In genomic region chr15:70559223-70559823, GRCh38 we compare ENCODE assay signal across 8 cellular contexts.
A peak's percentile ranks its signal among the peaks of the same experiment; 100 is the strongest.
DNase-seq lines count a peak whose midpoint lies in the region; ATAC-seq and TF ChIP-seq lines count a peak whose summit lies in the region.

No MANE protein-coding gene starts in this region.

- peak overlapping the region in 2 of 11 experiments; percentile 26 to 50; a peak in 1 of 22 replicates for H3K9ac ChIP-seq in BLaER1 treated with 17β-estradiol and CSF1 and Interleukin-3, amounts not matched to agents 10 nM and 100 nM

- no peaks in the 10 kb centered on the region for H3K27me3 Mint-ChIP-seq in activated naive CD8-positive, alpha-beta T cell treated with anti-CD3 and anti-CD28 coated beads, Interleukin-2, amount 50 U/mL, for 24 hours

- peak; percentile 56 for DNase-seq in activated naive CD8-positive, alpha-beta T cell treated with anti-CD3 and anti-CD28 coated beads, Interleukin-2, amount 50 U/mL, for 24 hours
- peak; percentile 53 for DNase-seq in medulla oblongata (ENCODE audit: extremely low spot score)
- DNase-seq in stimulated activated naive CD4-positive, alpha-beta T cell (lab: John Stamatoyannopoulos, UW) = peak; percentile 50 to 81 (median 67)
- no peak for DNase-seq in GM20000 (ENCODE audit: low spot score)
- DNase-seq in cortex of kidney (lab: John Stamatoyannopoulos, UW) = no peak

- H3K4me1 ChIP-seq in BLaER1 treated with 17β-estradiol and CSF1 and Interleukin-3, amounts not matched to agents 10 nM and 100 nM = peaks cover 25 to 34% (median 28%) of the 10 kb centered on the region in 10 experiments

- H3K27ac ChIP-seq in BLaER1 treated with 17β-estradiol and CSF1 and Interleukin-3, amounts not matched to agents 10 nM and 100 nM = peak overlapping the region in 1 of 11 experiments; percentile 32; a peak in 2 of 22 replicates

- peaks cover 9% of the 10 kb centered on the region for H3K4me1 Mint-ChIP-seq in activated naive CD8-positive, alpha-beta T cell treated with anti-CD3 and anti-CD28 coated beads, Interleukin-2, amount 50 U/mL, for 24 hours

- H3K4me2 ChIP-seq in BLaER1 treated with 17β-estradiol and CSF1 and Interleukin-3, amounts not matched to agents 10 nM and 100 nM = peak overlapping the region; percentile 67 to 91 (median 80)

- ATAC-seq in SK-N-SH treated with all-trans-retinoic acid at 6 μM for 48 hours (peak; percentile 80), HG03571 (IDR thresholded peaks at IDR 0.05; ENCODE audit: unreplicated experiment) (no peak)
- ATAC-seq in activated naive CD8-positive, alpha-beta T cell treated with anti-CD3 and anti-CD28 coated beads, Interleukin-2, amount 50 U/mL, for 24 hours = peak; percentile 84

- no peaks in the 10 kb centered on the region for H3K36me3 ChIP-seq in BLaER1 treated with 17β-estradiol and CSF1 and Interleukin-3, amounts not matched to agents 10 nM and 100 nM

- H3K9me3 Mint-ChIP-seq in activated naive CD8-positive, alpha-beta T cell treated with anti-CD3 and anti-CD28 coated beads, Interleukin-2, amount 50 U/mL, for 24 hours = no peaks in the 10 kb centered on the region

- TF ChIP-seq CTCF in GM20000 (IDR thresholded peaks at IDR 0.05; ENCODE audit: extremely low read depth, missing control alignments) = no peak

- no peak overlapping the region for H3K4me3 Mint-ChIP-seq in activated naive CD8-positive, alpha-beta T cell treated with anti-CD3 and anti-CD28 coated beads, Interleukin-2, amount 50 U/mL, for 24 hours

- H3K4me3 ChIP-seq in BLaER1 treated with 17β-estradiol and CSF1 and Interleukin-3, amounts not matched to agents 10 nM and 100 nM = peak overlapping the region in 2 of 10 experiments; percentile 10 to 36; a peak in 2 of 20 replicates

- peaks cover 0 to 5% (median 0%) of the 10 kb centered on the region in 11 experiments; a peak in 1 of 22 replicates for H4K20me1 ChIP-seq in BLaER1 treated with 17β-estradiol and CSF1 and Interleukin-3, amounts not matched to agents 10 nM and 100 nM

- H3K27me3 ChIP-seq in BLaER1 treated with 17β-estradiol and CSF1 and Interleukin-3, amounts not matched to agents 10 nM and 100 nM = peaks cover 0 to 41% (median 0%) of the 10 kb centered on the region in 11 experiments; a peak in 7 of 22 replicates

- H3K27ac Mint-ChIP-seq in activated naive CD8-positive, alpha-beta T cell treated with anti-CD3 and anti-CD28 coated beads, Interleukin-2, amount 50 U/mL, for 24 hours = no peak overlapping the region

- H3K9me3 ChIP-seq in BLaER1 treated with 17β-estradiol and CSF1 and Interleukin-3, amounts not matched to agents 10 nM and 100 nM (replicated peaks in 1 of 11) = no peaks in the 10 kb centered on the region

- H3K36me3 Mint-ChIP-seq in activated naive CD8-positive, alpha-beta T cell treated with anti-CD3 and anti-CD28 coated beads, Interleukin-2, amount 50 U/mL, for 24 hours (ENCODE audit: low read depth) = no peaks in the 10 kb centered on the region

TF ChIP-seq in SK-N-SH treated with all-trans-retinoic acid at 6 μM for 48 hours, 23 proteins besides CTCF, POLR2A, EP300 and RAD21:
- no peak for TF ChIP-seq CSRNP3 (CRISPR knock-in tag; IDR thresholded peaks at IDR 0.05)
- no peak for TF ChIP-seq ZNF70 (CRISPR knock-in tag; IDR thresholded peaks at IDR 0.05)
- no peak for TF ChIP-seq ARNTL (CRISPR knock-in tag; IDR thresholded peaks at IDR 0.05; ENCODE audit: borderline replicate concordance, low read depth)
- no peak for TF ChIP-seq GLIS3 (CRISPR knock-in tag; IDR thresholded peaks at IDR 0.05)
- no peak for TF ChIP-seq ZNF8 (CRISPR knock-in tag; IDR thresholded peaks at IDR 0.05)
- TF ChIP-seq CSDC2 (CRISPR knock-in tag; IDR thresholded peaks at IDR 0.05) = no peak

Comparison
In these comparisons a context has a peak if more than half of its experiments do, and no peak if none do; other contexts are left out.
1. DNase-seq: peak in activated naive CD8-positive, alpha-beta T cell treated with anti-CD3 and anti-CD28 coated beads, Interleukin-2, amount 50 U/mL, for 24 hours (single experiment), medulla oblongata (single experiment) and stimulated activated naive CD4-positive, alpha-beta T cell (6 of 6); none in GM20000 (single experiment) and cortex of kidney (single experiment).